12 cellular contexts compared by ENCODE assay signal in the genomic region with DNA sequence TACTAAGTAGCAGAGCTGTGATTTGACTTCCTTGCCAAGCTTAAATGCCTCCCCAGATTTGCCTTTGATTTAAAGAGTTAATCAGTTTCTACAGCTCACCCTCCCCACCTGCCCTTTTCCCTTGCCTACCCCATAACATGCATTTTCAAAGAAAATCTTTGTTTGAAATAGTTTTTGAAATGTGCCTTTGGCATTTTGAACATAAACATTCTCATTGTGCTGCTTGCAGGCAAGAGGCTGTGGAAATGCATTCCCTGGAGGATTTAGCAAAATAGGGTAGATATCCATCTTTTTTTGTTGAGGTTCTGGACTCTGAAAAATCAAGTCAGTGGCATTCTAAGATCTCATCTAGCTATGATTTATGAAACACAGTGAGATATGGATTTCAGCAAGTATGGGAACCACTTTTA. TPM values are rescaled to one million over a fixed set of nuclear protein-coding genes. Genes with fewer than 3 reads are reported as not detected.
A peak's percentile ranks its signal among the peaks of the same experiment; 100 is the strongest.
DNase-seq lines count a peak whose midpoint lies in the region; ATAC-seq and TF ChIP-seq lines count a peak whose summit lies in the region.
"Had no signal": no experiment of that assay in that cellular context is flagged by ENCODE, and none has a peak within 500 bp of the region (broad histone marks: within the 10 kb centered on the region; RNA-seq: fewer than 3 reads in every experiment).

No MANE protein-coding gene starts in this region.

- DNase-seq in HFFc6 = no peak
- peak; percentile 45 for DNase-seq in hepatic stellate cell (ENCODE audit: low spot score)
- no peak for DNase-seq in stimulated activated naive CD8-positive, alpha-beta T cell treated with anti-CD3 and anti-CD28 coated beads, Interleukin-15, amount 100 ng/mL, for 72 hours
- no peak for DNase-seq in NCI-H1048 (lab: John Stamatoyannopoulos, UW)
- DNase-seq in DMS153 treated with DMSO at 0.1 percent for 48 hours (lab: John Stamatoyannopoulos, UW; ENCODE audit: unreplicated experiment) = no peak
- DNase-seq: foreskin keratinocyte, GDM1, HCEC 1CT, MM.1S, right cardiac atrium had no signal

- TF ChIP-seq CTCF in HFFc6 (IDR thresholded peaks at IDR 0.05) (no peak), VCaP (conservative IDR thresholded peaks at IDR 0.05) (no peak)

- peak overlapping the region; percentile 37 for H3K27ac Mint-ChIP-seq in HFFc6
- peak overlapping the region in 1 of 2 donors; percentile 46 for H3K27ac Mint-ChIP-seq in stimulated activated naive CD8-positive, alpha-beta T cell treated with anti-CD3 and anti-CD28 coated beads, Interleukin-15, amount 100 ng/mL, for 72 hours

- no peak for ATAC-seq in stimulated activated naive CD8-positive, alpha-beta T cell treated with anti-CD3 and anti-CD28 coated beads, Interleukin-15, amount 100 ng/mL, for 72 hours
- ATAC-seq in GM21717 (IDR thresholded peaks at IDR 0.05; ENCODE audit: unreplicated experiment) = no peak
- ATAC-seq: foreskin keratinocyte had no signal

- peak overlapping the region; percentile 47 for H3K27ac ChIP-seq in VCaP
- H3K27ac ChIP-seq: foreskin keratinocyte had no signal

- H3K36me3 Mint-ChIP-seq in HFFc6 (ENCODE audit: low read depth) = peaks cover 7% of the 10 kb centered on the region

- peaks cover 72% of the 10 kb centered on the region for H3K4me1 Mint-ChIP-seq in HFFc6 (ENCODE audit: low read depth)
- H3K4me1 Mint-ChIP-seq in stimulated activated naive CD8-positive, alpha-beta T cell treated with anti-CD3 and anti-CD28 coated beads, Interleukin-15, amount 100 ng/mL, for 72 hours = peaks cover 76% of the 10 kb centered on the region

- no peaks in the 10 kb centered on the region for H3K9me3 Mint-ChIP-seq in HFFc6
- H3K9me3 Mint-ChIP-seq in stimulated activated naive CD8-positive, alpha-beta T cell treated with anti-CD3 and anti-CD28 coated beads, Interleukin-15, amount 100 ng/mL, for 72 hours = no peaks in the 10 kb centered on the region

- H3K27me3 Mint-ChIP-seq in HFFc6 (ENCODE audit: insufficient read depth) = no peaks in the 10 kb centered on the region; the same call in 1 of the 2 replicates
- H3K27me3 Mint-ChIP-seq in stimulated activated naive CD8-positive, alpha-beta T cell treated with anti-CD3 and anti-CD28 coated beads, Interleukin-15, amount 100 ng/mL, for 72 hours = no peaks in the 10 kb centered on the region

- 0 out of 2 replicates have a peak overlapping the region, but pooled peaks have one; percentile 2 for H3K4me3 Mint-ChIP-seq in HFFc6
- peak overlapping the region; percentile 9 to 15 for H3K4me3 Mint-ChIP-seq in stimulated activated naive CD8-positive, alpha-beta T cell treated with anti-CD3 and anti-CD28 coated beads, Interleukin-15, amount 100 ng/mL, for 72 hours

RNA-seq across cellular contexts. Expression of a gene that starts 55.7 kb away (rescaled TPM):
- total RNA-seq in HFFc6 (2021; fragmentation: NEBNext Ultra II Directional; extraction: Animal tissue kit (Norgen Biotek cat#: 25700)) = 100 to 1,000 TPM; 103 to 124 (median 121) TPM
